10 cellular contexts compared by ENCODE assay signal in the genomic region with DNA sequence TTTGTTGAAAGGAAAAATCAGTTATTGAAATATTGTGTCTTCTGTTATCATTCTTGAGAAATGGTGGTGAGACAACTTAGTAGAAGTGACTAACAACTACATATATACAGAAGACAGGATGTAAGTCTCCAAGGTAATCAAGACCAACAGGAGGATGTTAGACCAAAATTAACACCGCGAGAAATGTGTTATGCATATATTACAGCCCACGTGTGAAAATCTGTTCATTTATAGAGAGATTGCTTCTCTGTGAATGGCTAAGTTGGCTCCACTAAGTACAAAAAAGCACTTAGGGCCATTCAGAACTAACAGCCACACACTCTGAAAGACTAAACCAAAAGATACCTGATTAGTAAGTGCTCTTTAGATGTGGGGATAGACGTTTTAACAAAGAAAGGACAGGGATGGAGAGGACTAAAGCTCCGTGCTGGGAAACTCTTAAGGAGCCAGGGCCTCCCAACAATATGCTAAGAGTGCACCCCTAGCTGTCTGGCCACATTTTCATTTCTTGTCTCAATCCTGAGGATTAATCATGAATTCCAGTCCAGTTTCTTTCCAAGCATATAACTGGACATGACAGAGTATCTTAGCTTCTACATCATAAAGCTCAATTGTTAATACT. TPM values are rescaled to one million over a fixed set of nuclear protein-coding genes. Genes with fewer than 3 reads are reported as not detected.
A peak's percentile ranks its signal among the peaks of the same experiment; 100 is the strongest.
DNase-seq lines count a peak whose midpoint lies in the region; ATAC-seq and TF ChIP-seq lines count a peak whose summit lies in the region.
"Had no signal": no experiment of that assay in that cellular context is flagged by ENCODE, and none has a peak within 500 bp of the region (broad histone marks: within the 10 kb centered on the region; RNA-seq: fewer than 3 reads in every experiment).

No MANE protein-coding gene starts in this region.

- H3K36me3 ChIP-seq in lower lobe of right lung, result no peaks in the 10 kb centered on the region
- H3K36me3 ChIP-seq: right atrium auricular region had no signal

- no peak overlapping the region for H3K27ac ChIP-seq in lower lobe of right lung

- intact Hi-C loops in lower lobe of right lung (cut with DNase I), result no loop called here

- no peaks in the 10 kb centered on the region for H3K9me3 ChIP-seq in lower lobe of right lung
- H3K9me3 ChIP-seq: right atrium auricular region had no signal

- H3K4me1 ChIP-seq in lower lobe of right lung, result no peaks in the 10 kb centered on the region

- H3K27me3 ChIP-seq in lower lobe of right lung (ENCODE audit: low read depth), result no peaks in the 10 kb centered on the region
- H3K27me3 ChIP-seq: right atrium auricular region had no signal

- ATAC-seq in GM18499 (IDR thresholded peaks at IDR 0.05; ENCODE audit: insufficient read depth, unreplicated experiment), result peak; percentile 37
- ATAC-seq in GM21390 (IDR thresholded peaks at IDR 0.05; ENCODE audit: unreplicated experiment), result peak; percentile 53
- peak; percentile 55 for ATAC-seq in HG03439 (IDR thresholded peaks at IDR 0.05; ENCODE audit: unreplicated experiment)
- ATAC-seq in esophagus mucosa, result peak; percentile 35
- ATAC-seq in lower lobe of right lung, result no peak

- no peak for TF ChIP-seq CTCF in lower lobe of right lung (IDR thresholded peaks at IDR 0.05)

- DNase-seq in lower lobe of right lung, result no peak
- no peak for DNase-seq in EL
- no peak for DNase-seq in midbrain (lab: John Stamatoyannopoulos, UW)
- DNase-seq in NCI-H524 treated with DMSO at 0.1 percent for 48 hours (lab: John Stamatoyannopoulos, UW), result no peak
- DNase-seq: DND-41 had no signal

- no peak overlapping the region for H3K4me3 ChIP-seq in lower lobe of right lung
- H3K4me3 ChIP-seq: right atrium auricular region had no signal

RNA-seq across cellular contexts. Expression of a gene that starts 26.5 kb away (rescaled TPM):
- total RNA-seq in esophagus mucosa (2.4 TPM), lower lobe of right lung (14.3 TPM)

Comparison
In these comparisons a context has a peak if more than half of its experiments do, and no peak if none do; other contexts are left out.
1. ATAC-seq: peak in GM18499 (single experiment), GM21390 (single experiment), HG03439 (single experiment) and esophagus mucosa (single experiment); none in lower lobe of right lung (0 of 2).